In the genomic region with DNA sequence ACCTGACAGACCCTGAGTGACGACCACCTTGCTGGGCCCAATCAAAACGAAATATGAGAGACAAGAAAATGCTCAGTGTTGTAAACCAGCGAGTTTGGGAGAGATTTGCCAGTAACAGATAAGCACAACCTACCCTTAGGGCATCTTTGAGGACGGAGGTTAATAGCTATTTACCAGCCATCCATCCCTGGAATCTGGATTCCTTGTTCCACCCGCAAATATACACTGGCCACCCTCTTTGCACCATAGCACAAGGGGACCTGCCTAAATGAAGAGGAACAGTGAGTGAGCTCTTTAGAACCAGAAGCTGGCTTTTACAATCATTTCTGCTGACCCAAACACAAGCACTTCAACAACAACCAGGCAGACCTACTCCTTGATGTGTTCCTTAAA, we compare ENCODE assay signal across 9 cellular contexts. TPM values are rescaled to one million over a fixed set of nuclear protein-coding genes. Genes with fewer than 3 reads are reported as not detected.
DNase-seq lines count a peak whose midpoint lies in the region; ATAC-seq, FAIRE-seq and TF ChIP-seq lines count a peak whose summit lies in the region.
"Had no signal": no experiment of that assay in that cellular context is flagged by ENCODE, and none has a peak within 500 bp of the region (broad histone marks: within the 10 kb centered on the region; RNA-seq: fewer than 3 reads in every experiment).

No MANE protein-coding gene starts in this region.

- H3K4me3 ChIP-seq in kidney (ENCODE audit: low read length in 2 of 2), result peak overlapping the region; percentile 71 to 74

- H3K4me1 ChIP-seq in kidney (ENCODE audit: control insufficient read depth in 1 of 2, insufficient read depth in 1 of 2, low read depth in 1 of 2, low read length in 2 of 2), result peaks cover 3 to 11% of the 10 kb centered on the region in 2 donors

- DNase-seq in NCI-H146 (lab: John Stamatoyannopoulos, UW) (peak; percentile 16), NCI-H146 treated with DMSO at 0.1 percent for 48 hours (lab: John Stamatoyannopoulos, UW; ENCODE audit: unreplicated experiment) (no peak), kidney (no peak), superior temporal gyrus (ENCODE audit: extremely low spot score) (peak; percentile 8)
- no peak for DNase-seq in activated naive CD8-positive, alpha-beta T cell treated with anti-CD3 and anti-CD28 coated beads, Interleukin-2, amount 50 U/mL, for 24 hours
- no peak for DNase-seq in stimulated activated CD8-positive, alpha-beta memory T cell treated with anti-CD3 and anti-CD28 coated beads, Interleukin-4, amount 100 ng/mL, for 48 hours
- DNase-seq in activated CD4-positive, alpha-beta T cell treated with anti-CD3 and anti-CD28 coated beads for 48 hours, result no peak

- no peak for ATAC-seq in activated naive CD8-positive, alpha-beta T cell treated with anti-CD3 and anti-CD28 coated beads, Interleukin-2, amount 50 U/mL, for 24 hours
- ATAC-seq in HG02610 (IDR thresholded peaks at IDR 0.05; ENCODE audit: unreplicated experiment), result no peak

- H3K27me3 Mint-ChIP-seq in activated naive CD8-positive, alpha-beta T cell treated with anti-CD3 and anti-CD28 coated beads, Interleukin-2, amount 50 U/mL, for 24 hours, result no peaks in the 10 kb centered on the region

- H3K9me3 ChIP-seq in kidney (ENCODE audit: control insufficient read depth in 1 of 2, low read length in 2 of 2), result no peaks in the 10 kb centered on the region

- intact Hi-C loops in kidney (cut with DNase I), result no loop called here

- H3K9ac ChIP-seq in kidney (ENCODE audit: low read length in 2 of 2), result peak overlapping the region in 1 of 2 donors; percentile 69

- no peak for TF ChIP-seq CTCF in kidney (IDR thresholded peaks at IDR 0.05; ENCODE audit: borderline replicate concordance, extremely low read depth, insufficient read depth)

- H3K36me3 Mint-ChIP-seq in activated naive CD8-positive, alpha-beta T cell treated with anti-CD3 and anti-CD28 coated beads, Interleukin-2, amount 50 U/mL, for 24 hours (ENCODE audit: low read depth), result no peaks in the 10 kb centered on the region

- H3K4me1 Mint-ChIP-seq in activated naive CD8-positive, alpha-beta T cell treated with anti-CD3 and anti-CD28 coated beads, Interleukin-2, amount 50 U/mL, for 24 hours, result peaks cover 54% of the 10 kb centered on the region

- H3K4me3 Mint-ChIP-seq in activated naive CD8-positive, alpha-beta T cell treated with anti-CD3 and anti-CD28 coated beads, Interleukin-2, amount 50 U/mL, for 24 hours, result peak overlapping the region; percentile 78

- FAIRE-seq in kidney (lab: Jason Lieb, UNC), result no peak

- H3K27ac ChIP-seq in kidney (ENCODE audit: low read depth in 2 of 2, low read length in 2 of 2), result peak overlapping the region; percentile 60 to 63

- no peaks in the 10 kb centered on the region for H3K9me3 Mint-ChIP-seq in activated naive CD8-positive, alpha-beta T cell treated with anti-CD3 and anti-CD28 coated beads, Interleukin-2, amount 50 U/mL, for 24 hours

- no peaks in the 10 kb centered on the region for H3K36me3 ChIP-seq in kidney (ENCODE audit: control insufficient read depth in 1 of 2, insufficient read depth in 2 of 2, low read length in 2 of 2)

- no peak overlapping the region for H3K27ac Mint-ChIP-seq in activated naive CD8-positive, alpha-beta T cell treated with anti-CD3 and anti-CD28 coated beads, Interleukin-2, amount 50 U/mL, for 24 hours

RNA-seq across cellular contexts. Expression of gene MPP1, which starts 0.7 kb away (rescaled TPM):
- 47.0 TPM for total RNA-seq in kidney
- polyA plus RNA-seq in kidney (ENCODE audit: insufficient read depth, low read depth, low replicate concordance), result 76.4 TPM

RNA-seq across cellular contexts. Expression of gene SMIM9, which starts 29.9 kb away (rescaled TPM):
- not detected for total RNA-seq in kidney
- polyA plus RNA-seq in kidney (ENCODE audit: insufficient read depth, low read depth, low replicate concordance), result not detected
- total RNA-seq: T-helper 1 cell treated with Interleukin-12 subunit alpha and Interleukin-12 subunit beta and Interleukin-4 antibody, amounts not matched to agents 30 ng/mL and 1 ng/mL, for 36 hours had no signal

RNA-seq across cellular contexts. Expression of gene DKC1, which starts 41.9 kb away (rescaled TPM):
- total RNA-seq in kidney, result 35.7 TPM
- polyA plus RNA-seq in kidney (ENCODE audit: insufficient read depth, low read depth, low replicate concordance), result 21.7 TPM

RNA-seq across cellular contexts. Expression of gene GAB3, which starts 53.7 kb away (rescaled TPM):
- total RNA-seq in kidney, result 6.4 TPM
- polyA plus RNA-seq in kidney (ENCODE audit: insufficient read depth, low read depth, low replicate concordance), result 0.95 TPM

Comparison
In these comparisons a context has a peak if more than half of its experiments do, and no peak if none do; other contexts are left out.
1. DNase-seq: peak in NCI-H146 (single experiment) and superior temporal gyrus (single experiment); none in NCI-H146 treated with DMSO at 0.1 percent for 48 hours (single experiment), activated naive CD8-positive, alpha-beta T cell treated with anti-CD3 and anti-CD28 coated beads, Interleukin-2, amount 50 U/mL, for 24 hours (single experiment), kidney (single experiment), stimulated activated CD8-positive, alpha-beta memory T cell treated with anti-CD3 and anti-CD28 coated beads, Interleukin-4, amount 100 ng/mL, for 48 hours (single experiment) and activated CD4-positive, alpha-beta T cell treated with anti-CD3 and anti-CD28 coated beads for 48 hours (single experiment).